In the genomic region with DNA sequence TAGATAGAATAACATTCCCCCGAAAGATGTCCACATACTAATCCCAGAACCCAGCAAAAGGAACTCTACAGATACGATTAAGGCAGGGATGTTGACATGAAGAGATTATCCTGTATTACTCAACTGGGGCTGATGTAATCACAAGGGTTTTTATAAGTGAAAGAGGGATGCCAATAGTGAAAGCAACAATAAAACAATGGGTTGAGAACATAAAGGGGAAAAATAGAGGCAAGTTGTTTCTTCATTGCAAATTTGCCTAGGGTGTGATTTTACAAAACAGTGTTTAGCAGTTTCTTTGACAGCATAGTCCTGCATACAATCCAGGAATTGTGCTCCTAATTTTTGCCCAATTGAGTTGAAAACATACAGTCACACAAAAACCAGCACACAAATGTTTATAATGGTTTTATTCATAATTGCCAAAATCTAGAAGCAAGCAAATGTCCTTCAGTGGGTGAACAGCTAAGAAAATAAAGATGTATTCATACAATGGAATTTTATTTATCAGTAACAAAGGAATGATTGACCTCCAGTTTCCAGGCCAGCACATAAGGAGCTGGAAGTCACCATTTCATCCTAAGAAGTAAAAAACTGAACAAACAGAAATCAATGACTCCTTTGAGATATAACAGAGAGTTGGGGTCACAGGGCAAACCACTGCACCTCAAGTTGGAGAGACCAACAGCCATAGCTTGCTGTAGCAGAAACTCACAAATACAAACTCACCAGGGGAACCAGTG, we compare ENCODE assay signal across 12 cellular contexts.
DNase-seq lines count a peak whose midpoint lies in the region; ATAC-seq and TF ChIP-seq lines count a peak whose summit lies in the region.
"Had no signal": no experiment of that assay in that cellular context is flagged by ENCODE, and none has a peak within 500 bp of the region (broad histone marks: within the 10 kb centered on the region; RNA-seq: fewer than 3 reads in every experiment).

No MANE protein-coding gene starts in this region.

- intact Hi-C loops in heart left ventricle (cut with DNase I) = no loop called here

- H3K27ac ChIP-seq in heart left ventricle = peak overlapping the region in 6 of 12 donors; percentile 5 to 49 (median 24)

- no peak overlapping the region for H3K4me3 ChIP-seq in heart left ventricle

- no peak for ATAC-seq in activated naive CD4-positive, alpha-beta T cell treated with anti-CD3 and anti-CD28 coated beads, Interleukin-2, amount 50 U/mL, for 72 hours
- ATAC-seq in heart left ventricle (peak in 3 of 4 donors; percentile 66 to 93 (median 69)), GM18505 (IDR thresholded peaks at IDR 0.05; ENCODE audit: unreplicated experiment) (no peak), SK-N-SH treated with all-trans-retinoic acid at 6 μM for 48 hours (no peak)
- ATAC-seq: activated CD4-positive, CD25-positive, alpha-beta regulatory T cell treated with anti-CD3 and anti-CD28 coated beads, Interleukin-2, amount 50 U/mL, for 24 hours; Panc1 had no signal

- peaks cover 6 to 17% of the 10 kb centered on the region in 2 donors for H3K9me3 Mint-ChIP-seq in activated naive CD4-positive, alpha-beta T cell treated with anti-CD3 and anti-CD28 coated beads, Interleukin-2, amount 50 U/mL, for 72 hours

- 46 to 68% (median 63%) methylated on average over 2 of the region's 2 CpGs for WGBS in heart left ventricle, 4 donors

- no peak for TF ChIP-seq CTCF in heart left ventricle (IDR thresholded peaks at IDR 0.05)

- no peaks in the 10 kb centered on the region for H3K27me3 ChIP-seq in heart left ventricle

- DNase-seq in activated naive CD4-positive, alpha-beta T cell treated with anti-CD3 and anti-CD28 coated beads, Interleukin-2, amount 50 U/mL, for 72 hours (ENCODE audit: low spot score in 2 of 2) = no peak
- no peak for DNase-seq in activated naive CD4-positive, alpha-beta T cell treated with anti-CD3 and anti-CD28 coated beads, Interleukin-2, amount 50 U/mL, for 16 hours
- DNase-seq in amniotic stem cell (lab: John Stamatoyannopoulos, UW) (peak; percentile 30), heart left ventricle (no peak), superior temporal gyrus (ENCODE audit: extremely low spot score) (peak; percentile 64), ureter (ENCODE audit: low spot score) (no peak)
- DNase-seq: Karpas-422 had no signal

- H3K4me1 ChIP-seq in heart left ventricle = peaks cover 0 to 23% (median 0%) of the 10 kb centered on the region in 12 donors

- no peaks in the 10 kb centered on the region for H3K9me3 ChIP-seq in heart left ventricle

- H3K27ac Mint-ChIP-seq in activated naive CD4-positive, alpha-beta T cell treated with anti-CD3 and anti-CD28 coated beads, Interleukin-2, amount 50 U/mL, for 72 hours = peak overlapping the region; percentile 4 to 33
- H3K27ac Mint-ChIP-seq: B cell had no signal

- TF ChIP-seq POLR2A in heart left ventricle (IDR thresholded peaks at IDR 0.05) (no peak), GM18505 (IDR thresholded peaks at IDR 0.05; ENCODE audit: borderline replicate concordance, extremely low read depth, insufficient read depth, insufficient read length) (no peak)

- peaks cover 15 to 29% of the 10 kb centered on the region in 2 donors for H3K36me3 Mint-ChIP-seq in activated naive CD4-positive, alpha-beta T cell treated with anti-CD3 and anti-CD28 coated beads, Interleukin-2, amount 50 U/mL, for 72 hours

- peaks cover 0 to 4% (median 0%) of the 10 kb centered on the region in 9 donors for H3K36me3 ChIP-seq in heart left ventricle

TF ChIP-seq in SK-N-SH treated with all-trans-retinoic acid at 6 μM for 48 hours, 23 proteins besides CTCF, POLR2A, EP300 and RAD21:
- TF ChIP-seq, protein P1, sequence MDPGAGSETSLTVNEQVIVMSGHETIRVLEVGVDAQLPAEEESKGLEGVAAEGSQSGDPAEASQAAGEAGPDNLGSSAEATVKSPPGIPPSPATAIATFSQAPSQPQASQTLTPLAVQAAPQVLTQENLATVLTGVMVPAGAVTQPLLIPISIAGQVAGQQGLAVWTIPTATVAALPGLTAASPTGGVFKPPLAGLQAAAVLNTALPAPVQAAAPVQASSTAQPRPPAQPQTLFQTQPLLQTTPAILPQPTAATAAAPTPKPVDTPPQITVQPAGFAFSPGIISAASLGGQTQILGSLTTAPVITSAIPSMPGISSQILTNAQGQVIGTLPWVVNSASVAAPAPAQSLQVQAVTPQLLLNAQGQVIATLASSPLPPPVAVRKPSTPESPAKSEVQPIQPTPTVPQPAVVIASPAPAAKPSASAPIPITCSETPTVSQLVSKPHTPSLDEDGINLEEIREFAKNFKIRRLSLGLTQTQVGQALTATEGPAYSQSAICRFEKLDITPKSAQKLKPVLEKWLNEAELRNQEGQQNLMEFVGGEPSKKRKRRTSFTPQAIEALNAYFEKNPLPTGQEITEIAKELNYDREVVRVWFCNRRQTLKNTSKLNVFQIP (CRISPR knock-in tag; IDR thresholded peaks at IDR 0.05; ENCODE audit: borderline replicate concordance, low read depth) = no peak
- TF ChIP-seq PPARA (CRISPR knock-in tag; IDR thresholded peaks at IDR 0.05; ENCODE audit: borderline replicate concordance) = no peak
- TF ChIP-seq SNAI2 (CRISPR knock-in tag; IDR thresholded peaks at IDR 0.05) = no peak
- no peak for TF ChIP-seq ESRRG (CRISPR knock-in tag; IDR thresholded peaks at IDR 0.05)
- TF ChIP-seq TCF4 (CRISPR knock-in tag; IDR thresholded peaks at IDR 0.05; ENCODE audit: borderline replicate concordance) = no peak

Comparison
In these comparisons a context has a peak if more than half of its experiments do, and no peak if none do; other contexts are left out.
1. ATAC-seq: peak in heart left ventricle (3 of 4); none in activated naive CD4-positive, alpha-beta T cell treated with anti-CD3 and anti-CD28 coated beads, Interleukin-2, amount 50 U/mL, for 72 hours (0 of 2), GM18505 (single experiment) and SK-N-SH treated with all-trans-retinoic acid at 6 μM for 48 hours (single experiment).
2. DNase-seq: peak in amniotic stem cell (single experiment) and superior temporal gyrus (single experiment); none in activated naive CD4-positive, alpha-beta T cell treated with anti-CD3 and anti-CD28 coated beads, Interleukin-2, amount 50 U/mL, for 72 hours (0 of 2), activated naive CD4-positive, alpha-beta T cell treated with anti-CD3 and anti-CD28 coated beads, Interleukin-2, amount 50 U/mL, for 16 hours (single experiment), heart left ventricle (0 of 5) and ureter (single experiment).